35 cellular contexts compared by ENCODE assay signal in genomic region chr6:126437225-126437624, GRCh38.
DNase-seq lines count a peak whose midpoint lies in the region; ATAC-seq and TF ChIP-seq lines count a peak whose summit lies in the region.
"Had no signal": no experiment of that assay in that cellular context is flagged by ENCODE, and none has a peak within 500 bp of the region (broad histone marks: within the 10 kb centered on the region; RNA-seq: fewer than 3 reads in every experiment).

No MANE protein-coding gene starts in this region.

- H3K9me3 ChIP-seq in adrenal gland (replicated peaks in 1 of 3) (no peaks in the 10 kb centered on the region), testis (no peaks in the 10 kb centered on the region), aorta (ENCODE audit: control insufficient read depth, low read length) (no peaks in the 10 kb centered on the region), right atrium auricular region (no peaks in the 10 kb centered on the region), T-helper 17 cell (ENCODE audit: control insufficient read depth, low read length, poor library complexity, severe bottlenecking) (no peaks in the 10 kb centered on the region)
- H3K9me3 ChIP-seq: A549; BE2C; BLaER1; BLaER1 treated with 17β-estradiol and CSF1 and Interleukin-3, amounts not matched to agents 10 nM and 100 nM; Caco-2 had no signal

- TF ChIP-seq CTCF in adrenal gland (IDR thresholded peaks at IDR 0.05) (no peak), testis (IDR thresholded peaks at IDR 0.05) (no peak), right atrium auricular region (IDR thresholded peaks at IDR 0.05) (no peak)

- H3K27me3 ChIP-seq in adrenal gland (no peaks in the 10 kb centered on the region), testis (no peaks in the 10 kb centered on the region), aorta (ENCODE audit: control insufficient read depth in 1 of 2, insufficient read depth in 2 of 2, low read length in 1 of 2) (no peaks in the 10 kb centered on the region), right atrium auricular region (no peaks in the 10 kb centered on the region)
- H3K27me3 ChIP-seq: BE2C; BLaER1; BLaER1 treated with 17β-estradiol and CSF1 and Interleukin-3, amounts not matched to agents 10 nM and 100 nM had no signal

- no peaks in the 10 kb centered on the region for H3K4me1 Mint-ChIP-seq in T-helper 17 cell
- H3K4me1 Mint-ChIP-seq: B cell; CD14-positive monocyte; CD4-positive, alpha-beta memory T cell; CD4-positive, CD25-positive, alpha-beta regulatory T cell; CD8-positive, alpha-beta memory T cell had no signal

- H3K36me3 ChIP-seq in adrenal gland (replicated peaks in 1 of 2) (no peaks in the 10 kb centered on the region), testis (ENCODE audit: low read depth, missing control alignments) (no peaks in the 10 kb centered on the region), aorta (ENCODE audit: control insufficient read depth in 1 of 2, insufficient read depth in 2 of 2, low read length in 1 of 2) (no peaks in the 10 kb centered on the region), right atrium auricular region (no peaks in the 10 kb centered on the region)
- H3K36me3 ChIP-seq: BE2C; BLaER1; BLaER1 treated with 17β-estradiol and CSF1 and Interleukin-3, amounts not matched to agents 10 nM and 100 nM had no signal

- TF ChIP-seq POLR2A in adrenal gland (IDR thresholded peaks at IDR 0.05) (no peak), testis (IDR thresholded peaks at IDR 0.05) (no peak)

- no peak overlapping the region for H3K4me3 ChIP-seq in adrenal gland
- no peak overlapping the region for H3K4me3 ChIP-seq in testis
- no peak overlapping the region for H3K4me3 ChIP-seq in aorta (ENCODE audit: low read length in 2 of 2)
- H3K4me3 ChIP-seq in right atrium auricular region, result no peak overlapping the region
- H3K4me3 ChIP-seq: A549; BLaER1; BLaER1 treated with 17β-estradiol and CSF1 and Interleukin-3, amounts not matched to agents 10 nM and 100 nM had no signal

- H3K27ac Mint-ChIP-seq in T-helper 17 cell, result no peak overlapping the region
- H3K27ac Mint-ChIP-seq: B cell; CD14-positive monocyte; CD4-positive, alpha-beta memory T cell; CD4-positive, alpha-beta T cell; CD4-positive, CD25-positive, alpha-beta regulatory T cell; CD8-positive, alpha-beta memory T cell; CD8-positive, alpha-beta T cell had no signal

- peak; percentile 54 for ATAC-seq in left lobe of liver
- peak; percentile 41 for ATAC-seq in aorta (ENCODE audit: low FRiP score)
- ATAC-seq in T-helper 17 cell, result no peak
- ATAC-seq: A549; CD8-positive, alpha-beta T cell had no signal

- no peak overlapping the region for H3K4me3 Mint-ChIP-seq in T-helper 17 cell
- H3K4me3 Mint-ChIP-seq: B cell; CD14-positive monocyte; CD4-positive, alpha-beta memory T cell; CD4-positive, alpha-beta T cell; CD4-positive, CD25-positive, alpha-beta regulatory T cell; CD8-positive, alpha-beta memory T cell; CD8-positive, alpha-beta T cell had no signal

- DNase-seq in adrenal gland (peak in 5 of 7 donors; percentile 18 to 42 (median 30)), left lobe of liver (ENCODE audit: low spot score) (no peak), testis (peak; percentile 15), aorta (no peak), NCI-H345 (lab: John Stamatoyannopoulos, UW) (no peak), right atrium auricular region (ENCODE audit: low spot score) (no peak), T-helper 17 cell (no peak)
- DNase-seq in stimulated activated naive CD4-positive, alpha-beta T cell treated with Interleukin-2 at 50 U/mL for 16 hours (lab: John Stamatoyannopoulos, UW), result no peak
- DNase-seq: 8988T; ACHN; AML-193; BE2C; C1 segment of cervical spinal cord; Caco-2; Calu3; CD4-positive, alpha-beta memory T cell; CD4-positive, alpha-beta T cell; CD4-positive, CD25-positive, alpha-beta regulatory T cell; CD8-positive, alpha-beta memory T cell; CD8-positive, alpha-beta T cell; COR-L47; DMS 273 treated with DMSO at 0.1 percent for 48 hours; DMS153; DMS53; DMS79; DMS79 treated with DMSO at 0.1 percent for 48 hours; DND-41; EL had no signal

- no peaks in the 10 kb centered on the region for H3K36me3 Mint-ChIP-seq in T-helper 17 cell (ENCODE audit: low read depth)
- H3K36me3 Mint-ChIP-seq: CD14-positive monocyte; CD4-positive, alpha-beta memory T cell; CD4-positive, CD25-positive, alpha-beta regulatory T cell; CD8-positive, alpha-beta memory T cell; CD8-positive, alpha-beta T cell had no signal

- H3K4me1 ChIP-seq in adrenal gland (replicated peaks in 1 of 2) (peaks cover 0 to 13% of the 10 kb centered on the region in 2 donors), testis (no peaks in the 10 kb centered on the region), aorta (ENCODE audit: control insufficient read depth in 1 of 2, insufficient read depth in 2 of 2, low read length in 2 of 2) (no peaks in the 10 kb centered on the region), right atrium auricular region (no peaks in the 10 kb centered on the region)
- H3K4me1 ChIP-seq: A549; BLaER1; BLaER1 treated with 17β-estradiol and CSF1 and Interleukin-3, amounts not matched to agents 10 nM and 100 nM; Caco-2 had no signal

- intact Hi-C loops in adrenal gland (cut with DNase I) (no loop called here), testis (cut with DNase I; ENCODE audit: low total_unique reads) (no loop called here), aorta (cut with DNase I) (no loop called here)

- H3K27ac ChIP-seq in adrenal gland (no peak overlapping the region), testis (no peak overlapping the region), aorta (ENCODE audit: low read depth in 1 of 2, low read length in 2 of 2) (no peak overlapping the region), right atrium auricular region (no peak overlapping the region)
- H3K27ac ChIP-seq: 22Rv1; A549; BLaER1; BLaER1 treated with 17β-estradiol and CSF1 and Interleukin-3, amounts not matched to agents 10 nM and 100 nM; C4-2B had no signal

- no peaks in the 10 kb centered on the region for H3K27me3 Mint-ChIP-seq in T-helper 17 cell
- H3K27me3 Mint-ChIP-seq: B cell; CD4-positive, alpha-beta memory T cell; CD4-positive, alpha-beta T cell; CD4-positive, CD25-positive, alpha-beta regulatory T cell; CD8-positive, alpha-beta memory T cell had no signal

Comparison
In these comparisons a context has a peak if more than half of its experiments do, and no peak if none do; other contexts are left out.
1. DNase-seq: peak in adrenal gland (5 of 7) and testis (single experiment); none in left lobe of liver (single experiment), aorta (0 of 2), NCI-H345 (single experiment), right atrium auricular region (single experiment), stimulated activated naive CD4-positive, alpha-beta T cell treated with Interleukin-2 at 50 U/mL for 16 hours (single experiment) and T-helper 17 cell (0 of 3).